Comparison of ENCODE assay signal across 24 cellular contexts in the genomic region with DNA sequence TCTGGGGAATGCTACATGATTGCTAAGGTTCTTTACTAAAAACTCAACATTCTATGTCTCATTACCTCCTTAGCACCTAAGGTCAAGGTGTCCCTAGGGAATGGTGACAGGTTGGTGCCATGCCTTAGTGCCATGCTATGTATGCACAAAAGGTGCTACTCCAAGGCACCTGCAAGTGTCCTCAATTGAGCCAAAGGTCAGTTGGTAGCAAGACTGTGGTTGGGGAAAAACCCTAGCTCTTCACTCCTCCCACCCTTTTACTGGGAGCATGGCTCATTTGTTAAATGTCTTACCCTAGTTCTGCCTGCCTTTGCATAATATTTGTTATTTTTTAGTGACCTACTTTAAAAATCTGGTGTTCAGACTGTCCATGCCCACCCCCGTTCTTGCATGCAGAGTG.
"Had no signal": no experiment of that assay in that cellular context is flagged by ENCODE, and none has a peak within 500 bp of the region (broad histone marks: within the 10 kb centered on the region; RNA-seq: fewer than 3 reads in every experiment).

No MANE protein-coding gene starts in this region.

- H3K4me3 Mint-ChIP-seq: activated CD8-positive, alpha-beta T cell treated with anti-CD3 and anti-CD28 coated beads, Interleukin-2, amount 10 ng/mL, durations not matched to agents 7 days and 5 days; activated naive CD8-positive, alpha-beta T cell; central memory CD8-positive, alpha-beta T cell; immature natural killer cell; naive thymus-derived CD4-positive, alpha-beta T cell; neural crest cell; stimulated activated effector memory CD8-positive, alpha-beta T cell treated with anti-CD3 and anti-CD28 coated beads, Interleukin-12 subunit alpha, Interleukin-12 subunit beta, amount 100 ng/mL, for 72 hours had no signal

- H3K27me3 Mint-ChIP-seq: activated naive CD8-positive, alpha-beta T cell; central memory CD8-positive, alpha-beta T cell; naive thymus-derived CD4-positive, alpha-beta T cell had no signal

- H3K27me3 ChIP-seq: adrenal gland, breast epithelium, foreskin keratinocyte, left lung, right lobe of liver, testis, upper lobe of right lung had no signal

- H3K4me3 ChIP-seq: adrenal gland, breast epithelium, left lung, right lobe of liver, skin epidermis, testis, upper lobe of right lung had no signal

- ATAC-seq: activated CD8-positive, alpha-beta T cell treated with anti-CD3 and anti-CD28 coated beads, Interleukin-2, amount 10 ng/mL, durations not matched to agents 7 days and 5 days; foreskin keratinocyte; left lung; naive thymus-derived CD4-positive, alpha-beta T cell; right lobe of liver; stimulated activated effector memory CD8-positive, alpha-beta T cell treated with anti-CD3 and anti-CD28 coated beads, Interleukin-12 subunit alpha, Interleukin-12 subunit beta, amount 100 ng/mL, for 72 hours; upper lobe of right lung had no signal

- H3K27ac ChIP-seq: adrenal gland, breast epithelium, foreskin keratinocyte, left lung, right lobe of liver, skin epidermis, testis, upper lobe of right lung had no signal

- H3K4me1 Mint-ChIP-seq: central memory CD8-positive, alpha-beta T cell; immature natural killer cell had no signal

- H3K9me3 Mint-ChIP-seq: central memory CD8-positive, alpha-beta T cell; neural crest cell; stimulated activated effector memory CD8-positive, alpha-beta T cell treated with anti-CD3 and anti-CD28 coated beads, Interleukin-12 subunit alpha, Interleukin-12 subunit beta, amount 100 ng/mL, for 72 hours had no signal

- H3K36me3 ChIP-seq: breast epithelium had no signal

- DNase-seq: activated CD4-positive, alpha-beta T cell treated with anti-CD3 and anti-CD28 coated beads for 1 hour; activated CD4-positive, alpha-beta T cell treated with anti-CD3 and anti-CD28 coated beads, Interleukin-2, amount 50 U/mL, for 1 hour; activated CD8-positive, alpha-beta T cell treated with anti-CD3 and anti-CD28 coated beads, Interleukin-2, amount 10 ng/mL, durations not matched to agents 7 days and 5 days; adrenal gland; effector memory CD4-positive, alpha-beta T cell; foreskin keratinocyte; immature natural killer cell; left lung; naive thymus-derived CD4-positive, alpha-beta T cell; occipital lobe; posterior cingulate gyrus; right lobe of liver; stimulated activated CD4-positive, alpha-beta T cell treated with anti-CD3 and anti-CD28 coated beads, Interleukin-2, amount 100 ng/mL, for 24 hours; T-helper 9 cell; testis; upper lobe of right lung had no signal

- H3K4me1 ChIP-seq: breast epithelium had no signal

- FAIRE-seq: astrocyte, colon had no signal

- H3K27ac Mint-ChIP-seq: activated CD8-positive, alpha-beta T cell treated with anti-CD3 and anti-CD28 coated beads, Interleukin-2, amount 10 ng/mL, durations not matched to agents 7 days and 5 days; immature natural killer cell; stimulated activated effector memory CD8-positive, alpha-beta T cell treated with anti-CD3 and anti-CD28 coated beads, Interleukin-12 subunit alpha, Interleukin-12 subunit beta, amount 100 ng/mL, for 72 hours had no signal

- H3K9me3 ChIP-seq: adrenal gland, right lobe of liver, testis, upper lobe of right lung had no signal
